ENCODE assay signal across 8 cellular contexts in genomic region chr12:12723681-12724420, GRCh38. TPM values are rescaled to one million over a fixed set of nuclear protein-coding genes. Genes with fewer than 3 reads are reported as not detected.
DNase-seq lines count a peak whose midpoint lies in the region; ATAC-seq and TF ChIP-seq lines count a peak whose summit lies in the region.

No MANE protein-coding gene starts in this region.

- 0% methylated on average over 69 to 87 of the region's 89 CpGs for WGBS in body of pancreas, 2 donors

- TF ChIP-seq POLR2A in body of pancreas (IDR thresholded peaks at IDR 0.05), result peak; percentile 14 to 27 (median 25)

- no peaks in the 10 kb centered on the region for H3K9me3 ChIP-seq in body of pancreas

- H3K27ac ChIP-seq in body of pancreas, result peak overlapping the region; percentile 93 to 100 (median 97)

- DNase-seq in NCI-H146 (lab: John Stamatoyannopoulos, UW) (peak; percentile 55), NCI-H146 treated with DMSO at 0.1 percent for 48 hours (lab: John Stamatoyannopoulos, UW; ENCODE audit: unreplicated experiment) (no peak), body of pancreas (peak; percentile 37 to 59 (median 40)), inferior parietal cortex (ENCODE audit: extremely low spot score) (peak; percentile 8), A172 (ENCODE audit: low spot score) (no peak)
- peak; percentile 45 for DNase-seq in stimulated activated CD4-positive, alpha-beta T cell treated with anti-CD3 and anti-CD28 coated beads, Interleukin-12 subunit alpha, Interleukin-12 subunit beta, amount 100 ng/mL, for 4 hours

- H3K4me1 ChIP-seq in body of pancreas, result peaks cover 46% of the 10 kb centered on the region

- H3K36me3 ChIP-seq in body of pancreas (replicated peaks in 1 of 2; ENCODE audit: insufficient read depth in 1 of 2, low read depth in 2 of 2), result peaks cover 0 to 4% of the 10 kb centered on the region in 2 donors

- no peaks in the 10 kb centered on the region for H3K27me3 ChIP-seq in body of pancreas

- peak overlapping the region; percentile 37 to 63 for H3K4me3 ChIP-seq in body of pancreas

- intact Hi-C loops in body of pancreas (cut with DNase I), result no loop called here

- ATAC-seq in SK-N-SH treated with all-trans-retinoic acid at 6 μM for 48 hours (peak; percentile 7; the same call in 2 of the 3 replicates), body of pancreas (peak; percentile 12), GM19328 (IDR thresholded peaks at IDR 0.05; ENCODE audit: unreplicated experiment) (no peak)

- no peak for TF ChIP-seq CTCF in body of pancreas (IDR thresholded peaks at IDR 0.05)

TF ChIP-seq in SK-N-SH treated with all-trans-retinoic acid at 6 μM for 48 hours, 23 proteins besides CTCF, POLR2A, EP300 and RAD21:
- TF ChIP-seq CREB5 (CRISPR knock-in tag; IDR thresholded peaks at IDR 0.05; ENCODE audit: low read depth), result no peak
- TF ChIP-seq ZC3H10 (CRISPR knock-in tag; IDR thresholded peaks at IDR 0.05), result no peak
- TF ChIP-seq ISL1 (CRISPR knock-in tag; IDR thresholded peaks at IDR 0.05), result no peak
- TF ChIP-seq CSRNP3 (CRISPR knock-in tag; IDR thresholded peaks at IDR 0.05), result no peak
- TF ChIP-seq ZNF70 (CRISPR knock-in tag; IDR thresholded peaks at IDR 0.05), result no peak
- TF ChIP-seq POU6F1 (CRISPR knock-in tag; IDR thresholded peaks at IDR 0.05; ENCODE audit: borderline replicate concordance, low read depth), result no peak
- no peak for TF ChIP-seq ESRRG (CRISPR knock-in tag; IDR thresholded peaks at IDR 0.05)
- TF ChIP-seq ZFP30 (CRISPR knock-in tag; IDR thresholded peaks at IDR 0.05), result no peak
- no peak for TF ChIP-seq ZNF565 (CRISPR knock-in tag; conservative IDR thresholded peaks at IDR 0.05; ENCODE audit: low read depth)
- no peak for TF ChIP-seq RARB (CRISPR knock-in tag; IDR thresholded peaks at IDR 0.05)
- no peak for TF ChIP-seq SNAI2 (CRISPR knock-in tag; IDR thresholded peaks at IDR 0.05)

RNA-seq across cellular contexts. Expression of gene CDKN1B, which starts 6.7 kb away (rescaled TPM):
- total RNA-seq in body of pancreas, result 10 to 100 TPM; 11.9 to 28.3 TPM
- total RNA-seq in A172 (2014; rRNA removed; shearing (Covaris generic)), result 18.1 and 20.0 TPM in 2 replicates

RNA-seq across cellular contexts. Expression of gene GPR19, which starts 27.9 kb away (rescaled TPM):
- total RNA-seq in body of pancreas, result not detected
- 0.57 and 0.84 TPM in 2 replicates for total RNA-seq in A172 (2014; rRNA removed; shearing (Covaris generic))

Comparison
In these comparisons a context has a peak if more than half of its experiments do, and no peak if none do; other contexts are left out.
1. DNase-seq: peak in NCI-H146 (single experiment), body of pancreas (4 of 4), inferior parietal cortex (single experiment) and stimulated activated CD4-positive, alpha-beta T cell treated with anti-CD3 and anti-CD28 coated beads, Interleukin-12 subunit alpha, Interleukin-12 subunit beta, amount 100 ng/mL, for 4 hours (single experiment); none in NCI-H146 treated with DMSO at 0.1 percent for 48 hours (single experiment) and A172 (single experiment).